ENCODE assay signal across 1 cellular context in the genomic region with DNA sequence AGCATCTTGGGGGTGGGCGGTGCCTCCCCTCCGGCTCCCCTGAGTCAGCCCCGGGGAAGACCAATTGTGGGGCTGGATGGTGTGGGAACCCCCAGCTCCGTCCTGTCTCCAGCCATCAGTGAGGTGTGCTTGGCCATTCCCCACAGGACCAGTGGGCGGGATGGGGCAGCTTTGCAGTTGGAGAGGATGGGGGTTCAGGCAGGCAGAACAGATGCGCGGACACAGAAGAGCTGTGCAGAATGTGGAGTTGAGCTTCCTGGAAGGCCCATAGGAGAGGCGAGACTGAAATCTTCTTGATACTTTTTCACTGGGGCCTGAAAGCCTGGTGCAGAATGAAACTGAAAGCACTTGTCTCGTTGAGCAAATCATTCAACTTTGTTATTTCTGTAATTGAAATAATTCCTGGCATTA.
TF ChIP-seq lines count a peak whose summit lies in the region.

No MANE protein-coding gene starts in this region.

TF ChIP-seq in GM12878, 131 proteins besides CTCF, POLR2A, EP300 and RAD21 (continued from another document):
- TF ChIP-seq, protein P1, sequence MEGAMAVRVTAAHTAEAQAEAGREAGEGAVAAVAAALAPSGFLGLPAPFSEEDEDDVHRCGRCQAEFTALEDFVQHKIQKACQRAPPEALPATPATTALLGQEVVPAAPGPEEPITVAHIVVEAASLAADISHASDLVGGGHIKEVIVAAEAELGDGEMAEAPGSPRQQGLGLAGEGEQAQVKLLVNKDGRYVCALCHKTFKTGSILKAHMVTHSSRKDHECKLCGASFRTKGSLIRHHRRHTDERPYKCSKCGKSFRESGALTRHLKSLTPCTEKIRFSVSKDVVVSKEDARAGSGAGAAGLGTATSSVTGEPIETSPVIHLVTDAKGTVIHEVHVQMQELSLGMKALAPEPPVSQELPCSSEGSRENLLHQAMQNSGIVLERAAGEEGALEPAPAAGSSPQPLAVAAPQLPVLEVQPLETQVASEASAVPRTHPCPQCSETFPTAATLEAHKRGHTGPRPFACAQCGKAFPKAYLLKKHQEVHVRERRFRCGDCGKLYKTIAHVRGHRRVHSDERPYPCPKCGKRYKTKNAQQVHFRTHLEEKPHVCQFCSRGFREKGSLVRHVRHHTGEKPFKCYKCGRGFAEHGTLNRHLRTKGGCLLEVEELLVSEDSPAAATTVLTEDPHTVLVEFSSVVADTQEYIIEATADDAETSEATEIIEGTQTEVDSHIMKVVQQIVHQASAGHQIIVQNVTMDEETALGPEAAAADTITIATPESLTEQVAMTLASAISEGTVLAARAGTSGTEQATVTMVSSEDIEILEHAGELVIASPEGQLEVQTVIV (IDR thresholded peaks at IDR 0.05; ENCODE audit: borderline replicate concordance, partially characterized antibody) = no peak
- TF ChIP-seq BRCA1 (IDR thresholded peaks at IDR 0.05; ENCODE audit: low read depth, low read length) (no peak), FOXM1 (IDR thresholded peaks at IDR 0.05; ENCODE audit: low read depth, low read length) (no peak), JUND (IDR thresholded peaks at IDR 0.05; ENCODE audit: low read depth, low read length) (no peak), STAT1 (conservative IDR thresholded peaks at IDR 0.05) (no peak), MTA2 (IDR thresholded peaks at IDR 0.05; ENCODE audit: low read depth) (no peak), IRF3 (IDR thresholded peaks at IDR 0.05) (no peak), TCF12 (IDR thresholded peaks at IDR 0.05; ENCODE audit: low read depth, low read length) (no peak), CUX1 (IDR thresholded peaks at IDR 0.05; ENCODE audit: insufficient replicate concordance, low read depth, low read length) (no peak), ZBTB4 (CRISPR knock-in tag; IDR thresholded peaks at IDR 0.05) (no peak), RFX5 (IDR thresholded peaks at IDR 0.05; ENCODE audit: low read depth, low read length) (no peak), IKZF2 (IDR thresholded peaks at IDR 0.05) (peak in 1 of 2 experiments; percentile 13; a peak in 1 of 4 replicates), FOXK2 (IDR thresholded peaks at IDR 0.05) (no peak), NR2C1 (IDR thresholded peaks at IDR 0.05) (no peak), YBX1 (IDR thresholded peaks at IDR 0.05) (no peak), MYC (IDR thresholded peaks at IDR 0.05; ENCODE audit: insufficient read depth, insufficient read length, insufficient replicate concordance, low read length, severe bottlenecking) (no peak)
- TF ChIP-seq, protein P2, sequence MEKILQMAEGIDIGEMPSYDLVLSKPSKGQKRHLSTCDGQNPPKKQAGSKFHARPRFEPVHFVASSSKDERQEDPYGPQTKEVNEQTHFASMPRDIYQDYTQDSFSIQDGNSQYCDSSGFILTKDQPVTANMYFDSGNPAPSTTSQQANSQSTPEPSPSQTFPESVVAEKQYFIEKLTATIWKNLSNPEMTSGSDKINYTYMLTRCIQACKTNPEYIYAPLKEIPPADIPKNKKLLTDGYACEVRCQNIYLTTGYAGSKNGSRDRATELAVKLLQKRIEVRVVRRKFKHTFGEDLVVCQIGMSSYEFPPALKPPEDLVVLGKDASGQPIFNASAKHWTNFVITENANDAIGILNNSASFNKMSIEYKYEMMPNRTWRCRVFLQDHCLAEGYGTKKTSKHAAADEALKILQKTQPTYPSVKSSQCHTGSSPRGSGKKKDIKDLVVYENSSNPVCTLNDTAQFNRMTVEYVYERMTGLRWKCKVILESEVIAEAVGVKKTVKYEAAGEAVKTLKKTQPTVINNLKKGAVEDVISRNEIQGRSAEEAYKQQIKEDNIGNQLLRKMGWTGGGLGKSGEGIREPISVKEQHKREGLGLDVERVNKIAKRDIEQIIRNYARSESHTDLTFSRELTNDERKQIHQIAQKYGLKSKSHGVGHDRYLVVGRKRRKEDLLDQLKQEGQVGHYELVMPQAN (conservative IDR thresholded peaks at IDR 0.05) = no peak
- TF ChIP-seq, protein P3, sequence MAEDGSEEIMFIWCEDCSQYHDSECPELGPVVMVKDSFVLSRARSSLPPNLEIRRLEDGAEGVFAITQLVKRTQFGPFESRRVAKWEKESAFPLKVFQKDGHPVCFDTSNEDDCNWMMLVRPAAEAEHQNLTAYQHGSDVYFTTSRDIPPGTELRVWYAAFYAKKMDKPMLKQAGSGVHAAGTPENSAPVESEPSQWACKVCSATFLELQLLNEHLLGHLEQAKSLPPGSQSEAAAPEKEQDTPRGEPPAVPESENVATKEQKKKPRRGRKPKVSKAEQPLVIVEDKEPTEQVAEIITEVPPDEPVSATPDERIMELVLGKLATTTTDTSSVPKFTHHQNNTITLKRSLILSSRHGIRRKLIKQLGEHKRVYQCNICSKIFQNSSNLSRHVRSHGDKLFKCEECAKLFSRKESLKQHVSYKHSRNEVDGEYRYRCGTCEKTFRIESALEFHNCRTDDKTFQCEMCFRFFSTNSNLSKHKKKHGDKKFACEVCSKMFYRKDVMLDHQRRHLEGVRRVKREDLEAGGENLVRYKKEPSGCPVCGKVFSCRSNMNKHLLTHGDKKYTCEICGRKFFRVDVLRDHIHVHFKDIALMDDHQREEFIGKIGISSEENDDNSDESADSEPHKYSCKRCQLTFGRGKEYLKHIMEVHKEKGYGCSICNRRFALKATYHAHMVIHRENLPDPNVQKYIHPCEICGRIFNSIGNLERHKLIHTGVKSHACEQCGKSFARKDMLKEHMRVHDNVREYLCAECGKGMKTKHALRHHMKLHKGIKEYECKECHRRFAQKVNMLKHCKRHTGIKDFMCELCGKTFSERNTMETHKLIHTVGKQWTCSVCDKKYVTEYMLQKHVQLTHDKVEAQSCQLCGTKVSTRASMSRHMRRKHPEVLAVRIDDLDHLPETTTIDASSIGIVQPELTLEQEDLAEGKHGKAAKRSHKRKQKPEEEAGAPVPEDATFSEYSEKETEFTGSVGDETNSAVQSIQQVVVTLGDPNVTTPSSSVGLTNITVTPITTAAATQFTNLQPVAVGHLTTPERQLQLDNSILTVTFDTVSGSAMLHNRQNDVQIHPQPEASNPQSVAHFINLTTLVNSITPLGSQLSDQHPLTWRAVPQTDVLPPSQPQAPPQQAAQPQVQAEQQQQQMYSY (CRISPR knock-in tag; IDR thresholded peaks at IDR 0.05) = no peak
